Comparison of ENCODE assay signal across 14 cellular contexts in the genomic region with DNA sequence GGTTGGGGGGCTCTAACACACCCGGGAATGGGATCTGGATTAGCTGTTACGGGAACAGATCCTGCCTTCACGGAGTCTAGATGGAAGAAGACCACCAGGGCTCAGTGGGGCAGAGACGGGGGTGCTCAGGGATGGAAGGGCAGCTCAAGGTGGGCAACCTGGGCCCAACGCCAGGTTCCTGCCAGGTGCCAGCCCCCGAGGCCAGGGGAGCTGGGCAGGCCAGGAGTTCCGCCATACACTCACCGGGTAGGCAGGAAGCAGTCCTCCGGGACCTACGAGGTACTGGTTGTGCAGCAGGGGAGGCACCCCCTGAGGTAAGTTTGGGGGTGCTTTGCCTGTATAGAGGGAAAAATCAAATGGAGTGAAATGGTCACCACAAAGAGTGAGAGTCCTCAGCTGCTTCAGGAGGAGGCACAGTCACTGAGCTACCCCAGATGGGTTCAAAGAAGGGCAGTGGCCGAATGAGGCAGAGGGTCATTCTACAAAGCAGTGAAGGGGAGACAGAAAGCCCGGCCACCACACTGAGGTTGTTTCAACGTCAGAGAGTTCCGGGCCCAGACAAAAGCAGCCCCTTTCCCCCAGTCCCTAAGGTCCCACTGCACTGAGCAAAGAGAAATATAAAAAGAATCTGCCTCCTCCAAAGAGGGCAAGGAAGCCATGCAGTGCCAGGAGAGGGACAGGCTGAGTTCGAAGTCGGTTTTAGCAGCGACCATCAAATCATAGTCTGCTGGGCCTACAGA.
"Had no signal": no experiment of that assay in that cellular context is flagged by ENCODE, and none has a peak within 500 bp of the region (broad histone marks: within the 10 kb centered on the region; RNA-seq: fewer than 3 reads in every experiment).

No MANE protein-coding gene starts in this region.

- H3K4me1 Mint-ChIP-seq: activated CD4-positive, alpha-beta T cell treated with anti-CD3 and anti-CD28 coated beads, Interleukin-2, amount 10 ng/mL, durations not matched to agents 24 days and 14 days; activated naive CD8-positive, alpha-beta T cell treated with anti-CD3 and anti-CD28 coated beads for 36 hours; memory B cell; T-cell had no signal

- DNase-seq: activated CD4-positive, alpha-beta T cell treated with anti-CD3 and anti-CD28 coated beads, Interleukin-2, amount 10 ng/mL, durations not matched to agents 24 days and 14 days; activated naive CD8-positive, alpha-beta T cell treated with anti-CD3 and anti-CD28 coated beads for 36 hours; activated T-cell treated with anti-CD3 and anti-CD28 coated beads for 4 hours; anterior cingulate cortex; heart right ventricle; left ventricle myocardium inferior; small intestine; T-cell; T1000; transverse colon; WERI-Rb-1 had no signal

- ATAC-seq: heart right ventricle, T-cell had no signal

- H3K9me3 Mint-ChIP-seq: activated CD4-positive, alpha-beta T cell treated with anti-CD3 and anti-CD28 coated beads, Interleukin-2, amount 10 ng/mL, durations not matched to agents 24 days and 14 days; activated naive CD8-positive, alpha-beta T cell treated with anti-CD3 and anti-CD28 coated beads for 36 hours; memory B cell; T-cell had no signal

- H3K27me3 ChIP-seq: heart right ventricle, right atrium auricular region, transverse colon had no signal

- H3K4me3 Mint-ChIP-seq: activated CD4-positive, alpha-beta T cell treated with anti-CD3 and anti-CD28 coated beads, Interleukin-2, amount 10 ng/mL, durations not matched to agents 24 days and 14 days; activated naive CD8-positive, alpha-beta T cell treated with anti-CD3 and anti-CD28 coated beads for 36 hours; memory B cell; T-cell had no signal

- H3K9me3 ChIP-seq: heart right ventricle, left ventricle myocardium inferior, right atrium auricular region, transverse colon had no signal

- H3K27ac Mint-ChIP-seq: activated CD4-positive, alpha-beta T cell treated with anti-CD3 and anti-CD28 coated beads, Interleukin-2, amount 10 ng/mL, durations not matched to agents 24 days and 14 days; activated naive CD8-positive, alpha-beta T cell treated with anti-CD3 and anti-CD28 coated beads for 36 hours; memory B cell; T-cell had no signal

- H3K27ac ChIP-seq: SK-N-MC, transverse colon, WERI-Rb-1 had no signal

- H3K27me3 Mint-ChIP-seq: activated CD4-positive, alpha-beta T cell treated with anti-CD3 and anti-CD28 coated beads, Interleukin-2, amount 10 ng/mL, durations not matched to agents 24 days and 14 days; activated naive CD8-positive, alpha-beta T cell treated with anti-CD3 and anti-CD28 coated beads for 36 hours; memory B cell; T-cell had no signal

- H3K4me3 ChIP-seq: heart right ventricle, left ventricle myocardium inferior, right atrium auricular region, SK-N-MC, transverse colon had no signal
